8 cellular contexts compared by ENCODE assay signal in genomic region chr20:23200914-23201313, GRCh38.
DNase-seq lines count a peak whose midpoint lies in the region; ATAC-seq and TF ChIP-seq lines count a peak whose summit lies in the region.

No MANE protein-coding gene starts in this region.

- H3K9me3 ChIP-seq in endodermal cell (ENCODE audit: control insufficient read depth, low read length) = peaks cover 13% of the 10 kb centered on the region

- WGBS in endodermal cell (ENCODE audit: insufficient coverage in 1 of 2, insufficient read length in 1 of 2), 2 experiments = 44 to 86% methylated on average over 1 to 6 of the region's 6 CpGs

- DNase-seq in NCI-H1105 treated with DMSO at 0.1 percent for 48 hours (lab: John Stamatoyannopoulos, UW) (peak; percentile 19), NCI-H1105 (lab: John Stamatoyannopoulos, UW) (no peak), NCI-H2196 (lab: John Stamatoyannopoulos, UW; ENCODE audit: unreplicated experiment) (peak; percentile 29), endodermal cell (peak; percentile 92), progenitor cell of endocrine pancreas (ENCODE audit: low spot score, unreplicated experiment) (peak; percentile 39), inferior parietal cortex (ENCODE audit: extremely low spot score) (no peak), NOMO-1 treated with dmso at 0.1 percent for 144 hours (lab: John Stamatoyannopoulos, UW; ENCODE audit: unreplicated experiment) (no peak)
- no peak for DNase-seq in activated naive CD4-positive, alpha-beta T cell treated with anti-CD3 and anti-CD28 coated beads, Interleukin-2, amount 50 U/mL, for 72 hours (ENCODE audit: low spot score in 2 of 2)

- H3K27me3 Mint-ChIP-seq in endodermal cell (ENCODE audit: insufficient read depth) (peaks cover 7% of the 10 kb centered on the region), progenitor cell of endocrine pancreas (peaks cover 79% of the 10 kb centered on the region)

- H3K4me3 Mint-ChIP-seq in endodermal cell (no peak overlapping the region), progenitor cell of endocrine pancreas (ENCODE audit: low read depth) (no peak overlapping the region)

- H3K9ac ChIP-seq in endodermal cell (ENCODE audit: extremely low read depth, low read length, poor library complexity, severe bottlenecking) = no peak overlapping the region

- TF ChIP-seq CTCF in endodermal cell (conservative IDR thresholded peaks at IDR 0.05) (peak; percentile 87), progenitor cell of endocrine pancreas (IDR thresholded peaks at IDR 0.05; ENCODE audit: unreplicated experiment) (peak; percentile 64)

- H3K4me1 ChIP-seq in endodermal cell (ENCODE audit: control insufficient read depth, insufficient read depth, low read length) = peaks cover 21% of the 10 kb centered on the region

- H3K4me3 ChIP-seq in endodermal cell (ENCODE audit: low read length) = no peak overlapping the region

- H3K4me1 Mint-ChIP-seq in endodermal cell (peaks cover 48% of the 10 kb centered on the region), progenitor cell of endocrine pancreas (ENCODE audit: low read depth) (peaks cover 21% of the 10 kb centered on the region)

- ATAC-seq in activated naive CD4-positive, alpha-beta T cell treated with anti-CD3 and anti-CD28 coated beads, Interleukin-2, amount 50 U/mL, for 72 hours = no peak

- H3K36me3 Mint-ChIP-seq in endodermal cell (ENCODE audit: low read depth) (no peaks in the 10 kb centered on the region), progenitor cell of endocrine pancreas (ENCODE audit: insufficient read depth) (no peaks in the 10 kb centered on the region)
- no peaks in the 10 kb centered on the region for H3K36me3 Mint-ChIP-seq in activated naive CD4-positive, alpha-beta T cell treated with anti-CD3 and anti-CD28 coated beads, Interleukin-2, amount 50 U/mL, for 72 hours

- H3K36me3 ChIP-seq in endodermal cell (ENCODE audit: control insufficient read depth, insufficient read depth, low read length) = no peaks in the 10 kb centered on the region

- H3K9me3 Mint-ChIP-seq in endodermal cell (peaks cover 9% of the 10 kb centered on the region), progenitor cell of endocrine pancreas (ENCODE audit: low read depth) (peaks cover 2% of the 10 kb centered on the region)
- H3K9me3 Mint-ChIP-seq in activated naive CD4-positive, alpha-beta T cell treated with anti-CD3 and anti-CD28 coated beads, Interleukin-2, amount 50 U/mL, for 72 hours = no peaks in the 10 kb centered on the region

- no peaks in the 10 kb centered on the region for H3K27me3 ChIP-seq in endodermal cell (ENCODE audit: control insufficient read depth, insufficient read depth, low read length, poor library complexity, severe bottlenecking)

- H3K27ac ChIP-seq in endodermal cell (ENCODE audit: low read depth, low read length) = no peak overlapping the region

- H3K27ac Mint-ChIP-seq in endodermal cell = no peak overlapping the region
- no peak overlapping the region for H3K27ac Mint-ChIP-seq in progenitor cell of endocrine pancreas
- no peak overlapping the region for H3K27ac Mint-ChIP-seq in activated naive CD4-positive, alpha-beta T cell treated with anti-CD3 and anti-CD28 coated beads, Interleukin-2, amount 50 U/mL, for 72 hours

Comparison
In these comparisons a context has a peak if more than half of its experiments do, and no peak if none do; other contexts are left out.
1. DNase-seq: peak in NCI-H1105 treated with DMSO at 0.1 percent for 48 hours (single experiment), NCI-H2196 (single experiment), endodermal cell (single experiment) and progenitor cell of endocrine pancreas (single experiment); none in NCI-H1105 (single experiment), activated naive CD4-positive, alpha-beta T cell treated with anti-CD3 and anti-CD28 coated beads, Interleukin-2, amount 50 U/mL, for 72 hours (0 of 2), inferior parietal cortex (single experiment) and NOMO-1 treated with dmso at 0.1 percent for 144 hours (single experiment).